Comparison of ENCODE assay signal across 11 cellular contexts in genomic region chr5:136073714-136074113, GRCh38. TPM values are rescaled to one million over a fixed set of nuclear protein-coding genes. Genes with fewer than 3 reads are reported as not detected.
A peak's percentile ranks its signal among the peaks of the same experiment; 100 is the strongest.
DNase-seq lines count a peak whose midpoint lies in the region; ATAC-seq, FAIRE-seq and TF ChIP-seq lines count a peak whose summit lies in the region.
"Had no signal": no experiment of that assay in that cellular context is flagged by ENCODE, and none has a peak within 500 bp of the region (broad histone marks: within the 10 kb centered on the region; RNA-seq: fewer than 3 reads in every experiment).

No MANE protein-coding gene starts in this region.

- H3K27ac ChIP-seq in pancreas: no peak overlapping the region
- no peak overlapping the region for H3K27ac ChIP-seq in A673 (ENCODE audit: low read depth, low read length, poor library complexity, severe bottlenecking)

- H3K27ac Mint-ChIP-seq in glutamatergic neuron (ENCODE audit: unreplicated experiment): peak overlapping the region; percentile 62

- CTCF ChIA-PET in A673 (lab: Charles Lee): no interaction called here

- H3K36me3 Mint-ChIP-seq in glutamatergic neuron (ENCODE audit: unreplicated experiment): peaks cover 7% of the 10 kb centered on the region

- no peaks in the 10 kb centered on the region for H3K36me3 ChIP-seq in pancreas
- no peaks in the 10 kb centered on the region for H3K36me3 ChIP-seq in A673 (ENCODE audit: insufficient read depth, low read length, poor library complexity, severe bottlenecking)

- no peak overlapping the region for H3K4me3 Mint-ChIP-seq in glutamatergic neuron (ENCODE audit: unreplicated experiment)

- peaks cover 13% of the 10 kb centered on the region for H3K27me3 Mint-ChIP-seq in glutamatergic neuron (ENCODE audit: unreplicated experiment)

- H3K4me3 ChIP-seq in pancreas: no peak overlapping the region
- H3K4me3 ChIP-seq in A673 (ENCODE audit: low read depth, low read length, poor library complexity, severe bottlenecking): no peak overlapping the region

- H3K9me3 Mint-ChIP-seq in glutamatergic neuron (ENCODE audit: unreplicated experiment): peaks cover 22% of the 10 kb centered on the region

- H3K4me1 Mint-ChIP-seq in glutamatergic neuron (ENCODE audit: low read depth, unreplicated experiment): peaks cover 40% of the 10 kb centered on the region

- 92 to 100% methylated on average over 2 of the region's 2 CpGs for WGBS in pancreas, 2 donors

- ATAC-seq in GM18868 (IDR thresholded peaks at IDR 0.05; ENCODE audit: unreplicated experiment) (peak; percentile 86), GM21515 (IDR thresholded peaks at IDR 0.05; ENCODE audit: unreplicated experiment) (peak; percentile 78), HG03095 (IDR thresholded peaks at IDR 0.05; ENCODE audit: unreplicated experiment) (peak; percentile 71), pancreas (no peak), sciatic nerve (no peak)

- no peak for FAIRE-seq in pancreas (lab: Jason Lieb, UNC)

- no peak for DNase-seq in glutamatergic neuron
- no peak for DNase-seq in pancreas
- no peak for DNase-seq in A673 (ENCODE audit: low spot score)
- DNase-seq in NCI-H1417 (lab: John Stamatoyannopoulos, UW): no peak
- DNase-seq in sciatic nerve (ENCODE audit: low spot score): no peak
- DNase-seq: aorta; effector CD4-positive, alpha-beta T cell; MV-4-11 had no signal

- intact Hi-C loops in pancreas (cut with DNase I): loop anchor here in 1 of 3 donors (10.0 kb wide), 1 partner anchor 61 kb away; the partner anchor contains the start of gene SMAD5
- intact Hi-C loops in A673 (cut with micrococcal nuclease; ENCODE audit: unreplicated experiment): no loop called here
- intact Hi-C loops in sciatic nerve (cut with DNase I): no loop called here

- no peaks in the 10 kb centered on the region for H3K27me3 ChIP-seq in pancreas
- no peaks in the 10 kb centered on the region for H3K27me3 ChIP-seq in A673 (replicated peaks; ENCODE audit: insufficient read depth, low read depth, low read length, poor library complexity)

- POLR2A ChIA-PET in A673 (lab: Charles Lee; ENCODE audit: low non-redundant PET): no interaction called here

- no TSS peak for BruUV-seq in A673 (replicated peaks; lab: Mats Ljungman, UMichigan)

- no peaks in the 10 kb centered on the region for H3K9me3 ChIP-seq in pancreas
- peaks cover 4% of the 10 kb centered on the region for H3K9me3 ChIP-seq in A673 (ENCODE audit: low read depth, low read length, poor library complexity, severe bottlenecking)

- H3K4me1 ChIP-seq in pancreas (no peaks in the 10 kb centered on the region), A673 (ENCODE audit: insufficient read depth, low read length, poor library complexity, severe bottlenecking) (no peaks in the 10 kb centered on the region)

- TF ChIP-seq CTCF in glutamatergic neuron (IDR thresholded peaks at IDR 0.05; ENCODE audit: partially characterized antibody, unreplicated experiment) (no peak), pancreas (IDR thresholded peaks at IDR 0.05) (no peak), A673 (conservative IDR thresholded peaks at IDR 0.05; ENCODE audit: low read depth, low read length) (no peak)

RNA-seq across cellular contexts. Expression of gene TGFBI, which starts 44.9 kb away (rescaled TPM):
- total RNA-seq in glutamatergic neuron (ENCODE audit: unreplicated experiment): 2.3 TPM
- total RNA-seq in pancreas: 10 to 100 TPM in 3 of 6 donors, 1 to 10 TPM in 3; 3.7 to 50.1 (median 12.2) TPM
- 10 to 100 TPM; 14.2 to 17.6 TPM for polyA plus RNA-seq in pancreas
- total RNA-seq in A673 (2021): 108 and 115 TPM in 2 replicates
- 232 TPM for total RNA-seq in sciatic nerve

RNA-seq across cellular contexts. Expression of gene SMAD5, which starts 58.9 kb away (rescaled TPM):
- total RNA-seq in glutamatergic neuron (ENCODE audit: unreplicated experiment) (36.9 TPM), pancreas (10 to 100 TPM; 18.5 to 46.1 (median 23.4) TPM), A673 (2021) (72.0 and 73.0 TPM in 2 replicates), sciatic nerve (114 TPM)
- 1 to 10 TPM; 4.3 to 8.8 TPM for polyA plus RNA-seq in pancreas

Comparison
In these comparisons a context has a peak if more than half of its experiments do, and no peak if none do; other contexts are left out.
1. ATAC-seq: peak in GM18868 (single experiment), GM21515 (single experiment) and HG03095 (single experiment); none in pancreas (0 of 4) and sciatic nerve (single experiment).